In genomic region chr10:110847351-110847750, GRCh38 we compare ENCODE assay signal across 1 cellular context.
TF ChIP-seq lines count a peak whose summit lies in the region.

No MANE protein-coding gene starts in this region.

TF ChIP-seq in HEK293, 187 proteins besides CTCF, POLR2A, EP300 and RAD21:
- TF ChIP-seq ZNF660 (tag by site-specific recombination; IDR thresholded peaks at IDR 0.05) (no peak), ZNF677 (tag by site-specific recombination; IDR thresholded peaks at IDR 0.05) (no peak), MZF1 (tag by site-specific recombination; IDR thresholded peaks at IDR 0.05; ENCODE audit: borderline replicate concordance) (no peak), SCRT2 (tag by site-specific recombination; IDR thresholded peaks at IDR 0.05) (peak; percentile 75), ZNF843 (tag by site-specific recombination; IDR thresholded peaks at IDR 0.05) (no peak)
